27 cellular contexts compared by ENCODE assay signal in genomic region chr21:43881918-43882317, GRCh38.
"Had no signal": no experiment of that assay in that cellular context is flagged by ENCODE, and none has a peak within 500 bp of the region (broad histone marks: within the 10 kb centered on the region; RNA-seq: fewer than 3 reads in every experiment).

No MANE protein-coding gene starts in this region.

- ATAC-seq: activated CD8-positive, alpha-beta T cell treated with anti-CD3 and anti-CD28 coated beads, Interleukin-2, amount 10 ng/mL, durations not matched to agents 7 days and 5 days; body of pancreas; gastroesophageal sphincter; heart right ventricle had no signal

- H3K27me3 ChIP-seq: adrenal gland, body of pancreas, esophagus squamous epithelium, gastroesophageal sphincter, heart right ventricle had no signal

- H3K27ac ChIP-seq: adrenal gland, body of pancreas, epithelial cell of prostate, esophagus squamous epithelium, gastroesophageal sphincter, heart right ventricle had no signal

- H3K9me3 Mint-ChIP-seq: activated CD4-positive, alpha-beta memory T cell treated with anti-CD3 and anti-CD28 coated beads for 36 hours; activated CD4-positive, alpha-beta T cell treated with anti-CD3 and anti-CD28 coated beads, Interleukin-2, amount 10 ng/mL, durations not matched to agents 24 days and 14 days; activated naive CD8-positive, alpha-beta T cell treated with anti-CD3 and anti-CD28 coated beads, Interleukin-2, amount 50 U/mL, for 24 hours; activated T-helper 1 cell treated with anti-CD3 and anti-CD28 coated beads, Interleukin-12 subunit alpha, Interleukin-12 subunit beta, Interleukin-2, Interleukin-4 antibody, amounts not matched to agents 30 ng/mL and 10 ng/mL and 1 ng/mL, durations not matched to agents 14 hours and 24 hours and 36 hours; activated T-helper 2 cell treated with anti-CD3 and anti-CD28 coated beads, Interferon-gamma antibody, Interleukin-2, Interleukin-4, amounts not matched to agents 10 μg/mL and 5 μg/mL and 100 μg/mL, durations not matched to agents 14 hours and 24 hours and 36 hours; T-helper 2 cell treated with Interferon-gamma antibody and Interleukin-4, amounts not matched to agents 5 μg/mL and 100 μg/mL, for 36 hours had no signal

- H3K4me3 ChIP-seq: adrenal gland, body of pancreas, esophagus squamous epithelium, gastroesophageal sphincter, heart right ventricle had no signal

- H3K27ac Mint-ChIP-seq: activated CD4-positive, alpha-beta T cell treated with anti-CD3 and anti-CD28 coated beads for 36 hours; activated CD4-positive, alpha-beta T cell treated with anti-CD3 and anti-CD28 coated beads, Interleukin-2, amount 10 ng/mL, durations not matched to agents 24 days and 14 days; activated CD8-positive, alpha-beta T cell treated with anti-CD3 and anti-CD28 coated beads, Interleukin-2, amount 10 ng/mL, durations not matched to agents 7 days and 5 days; activated naive CD8-positive, alpha-beta T cell treated with anti-CD3 and anti-CD28 coated beads, Interleukin-2, amount 50 U/mL, for 24 hours; T-helper 17 cell; T-helper 2 cell treated with Interferon-gamma antibody and Interleukin-4, amounts not matched to agents 5 μg/mL and 100 μg/mL, for 36 hours had no signal

- DNase-seq: activated CD4-positive, alpha-beta T cell treated with anti-CD3 and anti-CD28 coated beads, Interleukin-2, amount 10 ng/mL, durations not matched to agents 24 days and 14 days; activated CD4-positive, CD25-positive, alpha-beta regulatory T cell; activated CD4-positive, CD25-positive, alpha-beta regulatory T cell treated with anti-CD3 and anti-CD28 coated beads, Interleukin-2, amount 50 U/mL, for 72 hours; activated CD8-positive, alpha-beta memory T cell treated with anti-CD3 and anti-CD28 coated beads, Interleukin-2, amount 50 U/mL, for 4 hours; activated CD8-positive, alpha-beta T cell treated with anti-CD3 and anti-CD28 coated beads, Interleukin-2, amount 10 ng/mL, durations not matched to agents 7 days and 5 days; activated gamma-delta T cell treated with Interleukin-2 at 50 U/mL for 16 hours; activated T-cell treated with anti-CD3 and anti-CD28 coated beads, Interleukin-2, amount 50 U/mL, for 1 hour; amygdala; aorta; body of pancreas; effector CD8-positive, alpha-beta T cell; esophagus squamous epithelium; foreskin melanocyte; heart right ventricle; T-helper 1 cell; T-helper 17 cell; T1000 had no signal

- H3K4me3 Mint-ChIP-seq: activated CD4-positive, alpha-beta memory T cell treated with anti-CD3 and anti-CD28 coated beads for 36 hours; activated CD4-positive, alpha-beta T cell treated with anti-CD3 and anti-CD28 coated beads for 36 hours; activated CD4-positive, alpha-beta T cell treated with anti-CD3 and anti-CD28 coated beads, Interleukin-2, amount 10 ng/mL, durations not matched to agents 24 days and 14 days; activated CD8-positive, alpha-beta memory T cell treated with anti-CD3 and anti-CD28 coated beads, Interleukin-2, amount 10 ng/mL, durations not matched to agents 7 days and 5 days; activated CD8-positive, alpha-beta T cell treated with anti-CD3 and anti-CD28 coated beads, Interleukin-2, amount 10 ng/mL, durations not matched to agents 7 days and 5 days; activated naive CD8-positive, alpha-beta T cell treated with anti-CD3 and anti-CD28 coated beads, Interleukin-2, amount 50 U/mL, for 24 hours; activated T-helper 1 cell treated with anti-CD3 and anti-CD28 coated beads, Interleukin-12 subunit alpha, Interleukin-12 subunit beta, Interleukin-2, Interleukin-4 antibody, amounts not matched to agents 30 ng/mL and 10 ng/mL and 1 ng/mL, durations not matched to agents 14 hours and 24 hours and 36 hours; T-helper 17 cell; T-helper 2 cell treated with Interferon-gamma antibody and Interleukin-4, amounts not matched to agents 5 μg/mL and 100 μg/mL, for 36 hours had no signal

- H3K27me3 Mint-ChIP-seq: activated CD4-positive, alpha-beta memory T cell treated with anti-CD3 and anti-CD28 coated beads for 36 hours; activated CD4-positive, alpha-beta T cell treated with anti-CD3 and anti-CD28 coated beads for 36 hours; activated CD4-positive, alpha-beta T cell treated with anti-CD3 and anti-CD28 coated beads, Interleukin-2, amount 10 ng/mL, durations not matched to agents 24 days and 14 days; activated CD8-positive, alpha-beta memory T cell treated with anti-CD3 and anti-CD28 coated beads, Interleukin-2, amount 10 ng/mL, durations not matched to agents 7 days and 5 days; activated naive CD8-positive, alpha-beta T cell treated with anti-CD3 and anti-CD28 coated beads, Interleukin-2, amount 50 U/mL, for 24 hours; T-helper 17 cell had no signal

- H3K9me3 ChIP-seq: adrenal gland, body of pancreas, esophagus squamous epithelium, gastroesophageal sphincter, heart right ventricle had no signal
